Comparison of ENCODE assay signal across 8 cellular contexts in the genomic region with DNA sequence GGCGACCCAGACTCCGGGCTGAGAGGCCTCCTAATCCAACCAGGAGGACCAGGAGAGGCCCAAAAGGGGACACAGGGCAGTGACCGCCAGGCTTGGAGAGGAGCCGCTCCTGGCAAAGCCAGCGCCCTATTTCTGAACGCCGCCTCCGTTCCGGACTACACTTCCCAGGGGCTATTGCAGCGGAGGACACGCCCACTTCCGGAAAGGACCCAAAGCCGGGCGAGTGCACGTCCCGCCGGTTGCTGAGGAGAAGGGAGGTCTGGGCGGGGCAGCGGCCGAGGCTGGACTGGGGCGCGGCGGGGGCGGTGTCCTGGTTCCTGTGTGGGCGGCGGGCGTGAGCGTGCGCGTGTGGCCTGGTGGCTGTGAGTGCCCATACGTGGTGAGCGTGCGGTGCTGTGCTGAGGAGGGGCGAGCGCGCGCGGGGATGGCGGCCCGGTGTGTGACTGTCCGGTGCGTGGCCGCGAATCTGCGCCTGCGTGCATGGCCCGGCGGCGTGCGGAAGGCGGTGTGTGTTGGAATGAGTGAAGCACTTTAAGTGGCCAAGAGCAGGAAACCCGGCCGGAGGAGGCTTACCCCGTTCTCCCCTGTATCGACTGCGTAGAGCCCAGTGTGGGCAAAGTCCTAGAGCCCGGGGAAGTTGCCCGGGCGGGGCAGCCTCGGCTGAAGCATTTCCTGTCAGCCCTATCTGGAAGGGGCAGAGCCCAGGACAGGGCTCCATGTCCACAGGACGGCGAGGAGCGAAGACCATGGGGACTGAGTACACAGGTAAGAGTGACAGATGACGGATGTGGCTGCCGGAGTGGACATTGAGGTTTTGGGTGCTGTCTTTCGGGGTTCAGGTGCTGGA. TPM values are rescaled to one million over a fixed set of nuclear protein-coding genes. Genes with fewer than 3 reads are reported as not detected.
DNase-seq lines count a peak whose midpoint lies in the region; TF ChIP-seq lines count a peak whose summit lies in the region.

Gene ZNF470 (plus strand): TSS at position 195 of the 847 bp plus-strand sequence. CDS start 2,844 bp downstream, outside the sequence.

- intact Hi-C loops in uterus (cut with DNase I; ENCODE audit: low total_unique reads): no loop called here

- DNase-seq in G401 (ENCODE audit: low spot score): peak; percentile 96
- DNase-seq in HAP-1 (ENCODE audit: low spot score in 2 of 2): peak; percentile 76 to 96
- peak; percentile 60 for DNase-seq in NCI-H1092 (lab: John Stamatoyannopoulos, UW)
- DNase-seq in T-helper 22 cell (ENCODE audit: low read depth): peak; percentile 75
- peak; percentile 97 for DNase-seq in astrocyte of the hippocampus (ENCODE audit: low read depth, low spot score)
- DNase-seq in hepatic stellate cell (ENCODE audit: low spot score): peak; percentile 90
- peak; percentile 92 for DNase-seq in putamen (ENCODE audit: low spot score)
- DNase-seq in uterus: peak; percentile 94

- peak within 1 kb of the TSS; percentile 66 to 83 for H3K27ac ChIP-seq in uterus

- in situ Hi-C loops in G401 (cut with HindIII; ENCODE audit: low sequenced_read_pairs): no loop called here
- in situ Hi-C loops in HAP-1 (cut with MboI; ENCODE audit: low sequenced_read_pairs): no loop called here

- peak within 1 kb of the TSS; percentile 69 for H3K4me3 ChIP-seq in HAP-1
- H3K4me3 ChIP-seq in uterus: peak within 1 kb of the TSS; percentile 83 to 91

- peak; percentile 12 to 34 for TF ChIP-seq POLR2A in uterus (IDR thresholded peaks at IDR 0.05)

- H3K27me3 ChIP-seq in HAP-1 (ENCODE audit: low read depth) (no peaks in the 10 kb centered on the region), uterus (no peaks in the 10 kb centered on the region)

- no peak for TF ChIP-seq CTCF in uterus (IDR thresholded peaks at IDR 0.05)

- peaks cover 17% of the 10 kb centered on the region for H3K9me3 ChIP-seq in HAP-1
- peaks cover 0 to 42% of the 10 kb centered on the region in 2 donors for H3K9me3 ChIP-seq in uterus

- H3K36me3 ChIP-seq in HAP-1 (replicated peaks) (0 out of 2 replicates have a peak, but pooled peaks cover 4% of the 10 kb centered on the region), uterus (no peaks in the 10 kb centered on the region)

- H3K4me1 ChIP-seq in HAP-1: peaks cover 5% of the 10 kb centered on the region; the same call in 1 of the 2 replicates
- no peaks in the 10 kb centered on the region for H3K4me1 ChIP-seq in uterus

RNA-seq across cellular contexts. Expression of gene ZNF470, which starts in this region (rescaled TPM):
- total RNA-seq in G401 (2014; rRNA removed; shearing (Covaris generic)): 2.5 and 3.2 TPM in 2 replicates
- total RNA-seq in uterus: 10 to 100 TPM in 2 of 4 donors, 1 to 10 TPM in 2; 7.5 to 11.0 (median 9.7) TPM

Comparison
In these comparisons a context has a peak if more than half of its experiments do, and no peak if none do; other contexts are left out.
1. Peak in every context shown above with its lines: DNase-seq, H3K4me3 ChIP-seq and H3K27ac ChIP-seq.